29 cellular contexts compared by ENCODE assay signal in the genomic region with DNA sequence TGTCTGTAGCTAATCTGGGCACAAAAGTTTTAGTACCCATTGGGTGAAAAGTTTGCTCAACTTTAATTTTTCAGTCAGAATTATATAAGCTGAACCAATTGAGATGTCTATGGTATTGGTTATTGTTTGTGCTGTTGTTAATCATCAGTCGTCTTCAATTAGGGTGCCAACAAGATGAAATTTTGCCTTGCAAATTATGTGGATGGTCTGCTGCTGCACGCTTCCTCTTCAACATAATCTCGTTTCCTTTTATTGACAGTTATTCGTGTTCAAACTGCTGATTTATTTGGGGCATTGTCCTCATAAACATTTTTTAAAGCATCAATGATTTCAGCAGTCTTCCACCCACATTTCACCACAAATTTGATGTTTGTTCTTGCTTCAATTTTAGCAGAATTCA.
"Had no signal": no experiment of that assay in that cellular context is flagged by ENCODE, and none has a peak within 500 bp of the region (broad histone marks: within the 10 kb centered on the region; RNA-seq: fewer than 3 reads in every experiment).

No MANE protein-coding gene starts in this region.

- H3K4me1 Mint-ChIP-seq: activated naive CD4-positive, alpha-beta T cell treated with anti-CD3 and anti-CD28 coated beads, Interleukin-2, amount 10 ng/mL, durations not matched to agents 7 days and 5 days; activated naive CD8-positive, alpha-beta T cell treated with anti-CD3 and anti-CD28 coated beads for 36 hours; T-cell had no signal

- DNase-seq: activated CD4-positive, alpha-beta T cell treated with anti-CD3 and anti-CD28 coated beads for 4 hours; activated CD8-positive, alpha-beta memory T cell treated with anti-CD3 and anti-CD28 coated beads, Interleukin-2, amount 50 U/mL, for 4 hours; activated CD8-positive, alpha-beta T cell treated with anti-CD3 and anti-CD28 coated beads for 36 hours; activated gamma-delta T cell treated with Interleukin-2 at 50 U/mL for 16 hours; activated naive CD4-positive, alpha-beta T cell treated with anti-CD3 and anti-CD28 coated beads, Interleukin-2, amount 10 ng/mL, durations not matched to agents 7 days and 5 days; activated naive CD8-positive, alpha-beta T cell treated with anti-CD3 and anti-CD28 coated beads for 36 hours; activated T-cell treated with anti-CD3 and anti-CD28 coated beads, Interleukin-2, amount 50 U/mL, for 72 hours; brain microvascular endothelial cell; MM.1S; NCI-H1105 treated with DMSO at 0.1 percent for 48 hours; NCI-H146; NCI-H187 treated with DMSO at 0.1 percent for 48 hours; NCI-H2081 treated with DMSO at 0.1 percent for 48 hours; NCI-H2227 treated with DMSO at 0.1 percent for 48 hours; NCI-H446 treated with DMSO at 0.1 percent for 48 hours; NCI-H524 treated with DMSO at 0.1 percent for 48 hours; NCI-H82; NK-92 treated with Interleukin-12 subunit alpha and Interleukin-12 subunit beta, amount 100 ng/mL, for 24 hours; OCI-M1; RPMI8226; T-cell; T-helper 2 cell; T1000 had no signal

- H3K36me3 Mint-ChIP-seq: activated naive CD4-positive, alpha-beta T cell treated with anti-CD3 and anti-CD28 coated beads, Interleukin-2, amount 10 ng/mL, durations not matched to agents 7 days and 5 days; activated naive CD8-positive, alpha-beta T cell treated with anti-CD3 and anti-CD28 coated beads for 36 hours; T-cell had no signal

- H3K27me3 ChIP-seq: brain microvascular endothelial cell, cardiac muscle cell had no signal

- H3K27ac Mint-ChIP-seq: activated CD8-positive, alpha-beta T cell treated with anti-CD3 and anti-CD28 coated beads for 36 hours; activated naive CD4-positive, alpha-beta T cell treated with anti-CD3 and anti-CD28 coated beads, Interleukin-2, amount 10 ng/mL, durations not matched to agents 7 days and 5 days; activated naive CD8-positive, alpha-beta T cell treated with anti-CD3 and anti-CD28 coated beads for 36 hours; activated T-cell treated with anti-CD3 and anti-CD28 coated beads, Interleukin-2, amount 50 U/mL, for 72 hours; activated T-helper 2 cell treated with anti-CD3 and anti-CD28 coated beads, Interferon-gamma antibody, Interleukin-2, Interleukin-4, amounts not matched to agents 10 μg/mL and 5 μg/mL and 100 μg/mL, durations not matched to agents 14 hours and 24 hours and 36 hours; T-cell had no signal

- H3K27ac ChIP-seq: brain microvascular endothelial cell, cardiac muscle cell, SK-N-MC, VCaP had no signal

- ATAC-seq: activated CD8-positive, alpha-beta T cell treated with anti-CD3 and anti-CD28 coated beads for 36 hours; activated T-cell treated with anti-CD3 and anti-CD28 coated beads, Interleukin-2, amount 50 U/mL, for 72 hours; Panc1; Right ventricle myocardium inferior; T-cell had no signal

- H3K4me3 Mint-ChIP-seq: activated CD8-positive, alpha-beta T cell treated with anti-CD3 and anti-CD28 coated beads for 36 hours; activated naive CD4-positive, alpha-beta T cell treated with anti-CD3 and anti-CD28 coated beads, Interleukin-2, amount 10 ng/mL, durations not matched to agents 7 days and 5 days; activated naive CD8-positive, alpha-beta T cell treated with anti-CD3 and anti-CD28 coated beads for 36 hours; activated T-cell treated with anti-CD3 and anti-CD28 coated beads, Interleukin-2, amount 50 U/mL, for 72 hours; T-cell had no signal

- H3K4me3 ChIP-seq: cardiac muscle cell, SK-N-MC had no signal

- H3K27me3 Mint-ChIP-seq: activated CD8-positive, alpha-beta T cell treated with anti-CD3 and anti-CD28 coated beads for 36 hours; activated naive CD4-positive, alpha-beta T cell treated with anti-CD3 and anti-CD28 coated beads, Interleukin-2, amount 10 ng/mL, durations not matched to agents 7 days and 5 days; activated naive CD8-positive, alpha-beta T cell treated with anti-CD3 and anti-CD28 coated beads for 36 hours; T-cell had no signal

- H3K36me3 ChIP-seq: brain microvascular endothelial cell, cardiac muscle cell had no signal
